Comparison of ENCODE assay signal across 8 cellular contexts in the genomic region with DNA sequence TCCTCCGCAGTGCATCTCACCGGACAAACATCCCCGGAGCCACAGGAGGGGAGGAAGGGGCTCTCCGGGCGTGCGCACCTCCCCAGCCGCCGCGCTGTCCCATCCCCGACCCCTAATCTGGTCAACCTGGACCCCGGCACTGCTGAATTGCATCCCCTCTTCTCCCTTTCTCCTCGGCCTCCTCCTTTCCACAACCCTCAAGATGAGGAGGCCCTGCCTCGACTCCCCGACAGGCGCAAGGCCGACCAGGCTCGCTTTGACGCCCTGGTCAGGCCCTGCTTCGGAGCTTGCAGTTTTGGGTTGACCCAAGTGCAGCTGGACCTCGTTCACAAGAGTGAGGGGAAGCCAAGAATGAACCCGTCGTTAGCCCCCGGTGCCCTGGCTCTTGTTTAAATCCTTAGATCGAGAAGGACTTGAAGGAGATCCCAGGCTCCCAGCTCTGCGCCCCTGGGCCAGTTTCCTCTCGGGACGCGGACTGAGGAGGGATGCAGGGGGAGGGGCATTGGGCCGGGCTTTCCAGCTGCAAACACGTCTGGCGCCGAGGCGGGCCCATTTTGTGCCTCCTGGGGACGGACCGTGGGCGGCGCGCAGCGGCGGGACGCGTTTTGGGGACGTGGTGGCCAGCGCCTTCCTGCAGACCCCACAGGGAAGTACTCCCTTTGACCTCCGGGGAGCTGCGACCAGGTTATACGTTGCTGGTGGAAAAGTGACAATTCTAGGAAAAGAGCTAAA. TPM values are rescaled to one million over a fixed set of nuclear protein-coding genes. Genes with fewer than 3 reads are reported as not detected.
DNase-seq lines count a peak whose midpoint lies in the region; TF ChIP-seq lines count a peak whose summit lies in the region.

No MANE protein-coding gene starts in this region.

- peak overlapping the region; percentile 60 to 65 for H3K4me3 ChIP-seq in duodenal mucosa (ENCODE audit: low read depth in 1 of 2, low read length in 2 of 2)

- peaks cover 72% of the 10 kb centered on the region for H3K27me3 Mint-ChIP-seq in activated CD4-positive, alpha-beta T cell treated with anti-CD3 and anti-CD28 coated beads, Interleukin-2, amount 10 ng/mL, durations not matched to agents 24 days and 14 days
- peaks cover 82% of the 10 kb centered on the region for H3K27me3 Mint-ChIP-seq in type B pancreatic cell

- H3K4me3 Mint-ChIP-seq in activated CD4-positive, alpha-beta T cell treated with anti-CD3 and anti-CD28 coated beads, Interleukin-2, amount 10 ng/mL, durations not matched to agents 24 days and 14 days: peak overlapping the region; percentile 48
- peak overlapping the region; percentile 90 for H3K4me3 Mint-ChIP-seq in type B pancreatic cell

- peak overlapping the region; percentile 63 for H3K27ac Mint-ChIP-seq in activated CD4-positive, alpha-beta T cell treated with anti-CD3 and anti-CD28 coated beads, Interleukin-2, amount 10 ng/mL, durations not matched to agents 24 days and 14 days
- peak overlapping the region; percentile 69 for H3K27ac Mint-ChIP-seq in type B pancreatic cell

- intact Hi-C loops in activated CD4-positive, alpha-beta T cell treated with anti-CD3 and anti-CD28 coated beads, Interleukin-2, amount 10 ng/mL, durations not matched to agents 24 days and 14 days (cut with micrococcal nuclease): loop anchor here (2.0 to 10.0 kb wide), 5 partner anchors 426 to 1854 kb away; a partner anchor contains a TSS

- DNase-seq in activated CD4-positive, alpha-beta T cell treated with anti-CD3 and anti-CD28 coated beads, Interleukin-2, amount 10 ng/mL, durations not matched to agents 24 days and 14 days: peak; percentile 56
- no peak for DNase-seq in activated CD4-positive, alpha-beta T cell treated with anti-CD3 and anti-CD28 coated beads for 1 hour
- peak; percentile 92 for DNase-seq in mesenteric fat pad (ENCODE audit: low spot score)
- no peak for DNase-seq in type B pancreatic cell (ENCODE audit: extremely low spot score, unreplicated experiment)
- DNase-seq in HEK293T (ENCODE audit: extremely low spot score): no peak
- DNase-seq in NCI-H2196 (lab: John Stamatoyannopoulos, UW; ENCODE audit: unreplicated experiment): no peak
- no peak for DNase-seq in Ammon's horn (ENCODE audit: low spot score)

- no peak for TF ChIP-seq CTCF in type B pancreatic cell (conservative IDR thresholded peaks at IDR 0.05)

- H3K36me3 ChIP-seq in duodenal mucosa (ENCODE audit: control insufficient read depth in 1 of 2, insufficient read depth in 2 of 2, low read length in 2 of 2): no peaks in the 10 kb centered on the region

- H3K9me3 Mint-ChIP-seq in activated CD4-positive, alpha-beta T cell treated with anti-CD3 and anti-CD28 coated beads, Interleukin-2, amount 10 ng/mL, durations not matched to agents 24 days and 14 days: no peaks in the 10 kb centered on the region
- H3K9me3 Mint-ChIP-seq in type B pancreatic cell: no peaks in the 10 kb centered on the region

- H3K4me1 ChIP-seq in duodenal mucosa (ENCODE audit: control insufficient read depth in 1 of 2, insufficient read depth in 2 of 2, low read length in 2 of 2): peaks cover 14 to 46% of the 10 kb centered on the region in 2 donors

- peak overlapping the region in 1 of 2 donors; percentile 12 for H3K9ac ChIP-seq in duodenal mucosa (ENCODE audit: low read depth in 1 of 2, low read length in 2 of 2)

- peaks cover 5% of the 10 kb centered on the region for H3K36me3 Mint-ChIP-seq in activated CD4-positive, alpha-beta T cell treated with anti-CD3 and anti-CD28 coated beads, Interleukin-2, amount 10 ng/mL, durations not matched to agents 24 days and 14 days (ENCODE audit: low read depth)
- peaks cover 14% of the 10 kb centered on the region for H3K36me3 Mint-ChIP-seq in type B pancreatic cell

- H3K27me3 ChIP-seq in duodenal mucosa (ENCODE audit: control insufficient read depth in 1 of 2, insufficient read depth in 2 of 2, low read length in 2 of 2): peaks cover 49 to 56% of the 10 kb centered on the region in 2 donors

- H3K27ac ChIP-seq in duodenal mucosa (ENCODE audit: low read depth, low read length): peak overlapping the region; percentile 42

- no peaks in the 10 kb centered on the region for H3K9me3 ChIP-seq in duodenal mucosa (ENCODE audit: control insufficient read depth in 1 of 2, low read length in 2 of 2)

- CTCF ChIA-PET in HEK293T (lab: Yijun Ruan, JAX): interaction anchor here (0.6 to 1.3 kb wide), 3 partner anchors 34 to 1251 kb away, joined by 3 read pairs; no protein-coding TSS in a partner anchor

- peaks cover 26% of the 10 kb centered on the region for H3K4me1 Mint-ChIP-seq in activated CD4-positive, alpha-beta T cell treated with anti-CD3 and anti-CD28 coated beads, Interleukin-2, amount 10 ng/mL, durations not matched to agents 24 days and 14 days
- H3K4me1 Mint-ChIP-seq in type B pancreatic cell (ENCODE audit: unreplicated experiment): peaks cover 19% of the 10 kb centered on the region

- POLR2A ChIA-PET in HEK293T (lab: Yijun Ruan, JAX): no interaction called here

TF ChIP-seq in HEK293T, 16 proteins besides CTCF, POLR2A, EP300 and RAD21:
- TF ChIP-seq, protein P1, sequence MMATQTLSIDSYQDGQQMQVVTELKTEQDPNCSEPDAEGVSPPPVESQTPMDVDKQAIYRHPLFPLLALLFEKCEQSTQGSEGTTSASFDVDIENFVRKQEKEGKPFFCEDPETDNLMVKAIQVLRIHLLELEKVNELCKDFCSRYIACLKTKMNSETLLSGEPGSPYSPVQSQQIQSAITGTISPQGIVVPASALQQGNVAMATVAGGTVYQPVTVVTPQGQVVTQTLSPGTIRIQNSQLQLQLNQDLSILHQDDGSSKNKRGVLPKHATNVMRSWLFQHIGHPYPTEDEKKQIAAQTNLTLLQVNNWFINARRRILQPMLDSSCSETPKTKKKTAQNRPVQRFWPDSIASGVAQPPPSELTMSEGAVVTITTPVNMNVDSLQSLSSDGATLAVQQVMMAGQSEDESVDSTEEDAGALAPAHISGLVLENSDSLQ (IDR thresholded peaks at IDR 0.05): no peak
- TF ChIP-seq SUZ12 (IDR thresholded peaks at IDR 0.05) (no peak), BHLHE40 (IDR thresholded peaks at IDR 0.05; ENCODE audit: borderline replicate concordance) (no peak), SP1 (IDR thresholded peaks at IDR 0.05) (no peak), ARNT (IDR thresholded peaks at IDR 0.05) (no peak), NFRKB (IDR thresholded peaks at IDR 0.05) (no peak), FOXA1 (IDR thresholded peaks at IDR 0.05) (no peak), ZNF384 (IDR thresholded peaks at IDR 0.05) (no peak), L3MBTL2 (conservative IDR thresholded peaks at IDR 0.05) (no peak), TARDBP (IDR thresholded peaks at IDR 0.05) (no peak), ELF4 (IDR thresholded peaks at IDR 0.05) (no peak)

RNA-seq across cellular contexts. Expression of a gene that starts 2.5 kb away (rescaled TPM):
- total RNA-seq in activated CD4-positive, alpha-beta T cell treated with anti-CD3 and anti-CD28 coated beads, Interleukin-2, amount 10 ng/mL, durations not matched to agents 24 days and 14 days: 0.28 and 0.54 TPM in 2 replicates
- total RNA-seq in mesenteric fat pad: 181 TPM
- total RNA-seq in type B pancreatic cell (ENCODE audit: low replicate concordance): 4.8 and 215 TPM in 2 replicates

Comparison
In these comparisons a context has a peak if more than half of its experiments do, and no peak if none do; other contexts are left out.
1. DNase-seq: peak in activated CD4-positive, alpha-beta T cell treated with anti-CD3 and anti-CD28 coated beads, Interleukin-2, amount 10 ng/mL, durations not matched to agents 24 days and 14 days (single experiment) and mesenteric fat pad (single experiment); none in activated CD4-positive, alpha-beta T cell treated with anti-CD3 and anti-CD28 coated beads for 1 hour (single experiment), type B pancreatic cell (single experiment), HEK293T (single experiment), NCI-H2196 (single experiment) and Ammon's horn (single experiment).